1 cellular context compared by ENCODE assay signal in the genomic region with DNA sequence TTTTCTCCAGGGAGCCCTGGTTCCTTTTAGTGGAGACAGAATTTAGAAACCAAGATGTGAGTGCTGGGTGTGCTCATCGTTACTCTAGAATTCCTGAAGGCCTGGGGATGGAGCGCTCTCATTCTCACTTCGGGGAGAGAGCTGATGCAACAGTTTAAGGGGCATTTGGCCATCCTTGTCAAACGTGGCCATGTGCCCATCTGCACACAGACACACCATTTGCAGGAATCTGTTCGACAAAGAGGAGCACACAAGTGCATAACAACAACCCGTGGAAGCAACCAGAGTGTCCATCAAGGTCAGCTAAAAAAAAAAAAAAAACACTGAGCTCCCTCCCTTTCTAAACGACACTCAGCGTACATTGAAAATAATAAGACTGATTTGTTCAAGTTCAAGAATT.
TF ChIP-seq lines count a peak whose summit lies in the region.

No MANE protein-coding gene starts in this region.

TF ChIP-seq in H1, 55 proteins besides CTCF, POLR2A, EP300 and RAD21 (continued from another document):
- TF ChIP-seq GTF2F1 (IDR thresholded peaks at IDR 0.05; ENCODE audit: borderline replicate concordance, low read depth, low read length) (no peak), TEAD4 (IDR thresholded peaks at IDR 0.05; ENCODE audit: low read depth, low read length) (no peak), SRF (IDR thresholded peaks at IDR 0.05; ENCODE audit: low read depth, low read length) (no peak), MAFK (IDR thresholded peaks at IDR 0.05; ENCODE audit: low read depth, low read length) (no peak), TAF1 (IDR thresholded peaks at IDR 0.05; ENCODE audit: low read depth, low read length) (no peak)
- TF ChIP-seq, protein P1, sequence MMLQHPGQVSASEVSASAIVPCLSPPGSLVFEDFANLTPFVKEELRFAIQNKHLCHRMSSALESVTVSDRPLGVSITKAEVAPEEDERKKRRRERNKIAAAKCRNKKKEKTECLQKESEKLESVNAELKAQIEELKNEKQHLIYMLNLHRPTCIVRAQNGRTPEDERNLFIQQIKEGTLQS (IDR thresholded peaks at IDR 0.05; ENCODE audit: insufficient read depth, low read depth, low read length), result no peak
